8 cellular contexts compared by ENCODE assay signal in the genomic region with DNA sequence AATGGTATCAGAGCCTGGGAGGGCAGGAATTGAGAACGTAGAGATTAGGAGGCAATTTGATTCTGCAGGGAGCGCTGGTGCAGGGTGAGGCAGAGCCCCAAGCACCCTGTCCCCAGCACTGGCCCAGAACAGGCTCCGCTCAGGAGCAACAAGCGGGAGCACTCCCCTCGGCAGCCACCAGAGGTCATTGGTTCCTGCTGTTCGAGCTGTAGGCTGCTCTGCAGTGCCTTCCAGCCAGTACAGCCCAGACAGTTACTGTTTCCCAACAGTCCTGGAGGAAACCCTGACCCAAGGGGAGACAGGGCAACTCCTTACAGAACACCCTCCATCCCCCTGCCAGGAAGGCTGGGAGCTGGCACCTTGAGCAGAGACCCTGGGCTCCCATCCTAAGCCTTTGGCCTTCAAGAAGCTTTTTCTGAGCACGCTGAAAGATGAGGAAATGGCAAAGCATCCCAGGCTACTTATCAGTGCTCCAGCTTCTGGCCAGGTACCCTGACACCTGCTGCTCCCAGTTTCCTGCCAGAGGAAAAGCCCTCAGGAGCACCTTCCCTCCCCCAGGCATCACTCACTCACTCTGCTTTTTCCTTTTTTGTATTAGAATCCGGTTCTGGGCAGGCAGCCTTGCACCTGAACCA.
DNase-seq lines count a peak whose midpoint lies in the region; ATAC-seq and TF ChIP-seq lines count a peak whose summit lies in the region.

No MANE protein-coding gene starts in this region.

- H3K9me3 ChIP-seq in iPS-18a (ENCODE audit: control insufficient read depth, low read depth, low read length) = no peaks in the 10 kb centered on the region

- no peaks in the 10 kb centered on the region for H3K36me3 ChIP-seq in iPS-18a (ENCODE audit: control insufficient read depth, low read depth, low read length)

- H3K27ac ChIP-seq in iPS-18a (ENCODE audit: low read length) = no peak overlapping the region

- peak; percentile 90 for ATAC-seq in HG02642 (IDR thresholded peaks at IDR 0.05; ENCODE audit: poor library complexity, unreplicated experiment)

- peaks cover 62% of the 10 kb centered on the region for H3K4me1 ChIP-seq in iPS-18a (ENCODE audit: control insufficient read depth, low read depth, low read length)

- DNase-seq in GM12865 (ENCODE audit: low read depth) = peak; percentile 72
- peak; percentile 90 for DNase-seq in NCI-H1694 (lab: John Stamatoyannopoulos, UW)
- DNase-seq in T1000 (lab: John Stamatoyannopoulos, UW) = peak; percentile 27
- DNase-seq in astrocyte of the hippocampus (ENCODE audit: low read depth, low spot score) = peak; percentile 86
- peak; percentile 42 to 64 for DNase-seq in stimulated activated CD4-positive, alpha-beta T cell treated with anti-CD3 and anti-CD28 coated beads, Interleukin-12 subunit alpha, Interleukin-12 subunit beta, amount 100 ng/mL, for 24 hours (ENCODE audit: low read depth in 2 of 2)
- no peak for DNase-seq in mesenteric fat pad (ENCODE audit: low spot score)

- H3K4me3 ChIP-seq in GM12865 (ENCODE audit: low read depth, low read length) = no peak overlapping the region
- H3K4me3 ChIP-seq in iPS-18a (ENCODE audit: low read length) = peak overlapping the region; percentile 15

- no peaks in the 10 kb centered on the region for H3K27me3 ChIP-seq in iPS-18a (ENCODE audit: control insufficient read depth, insufficient read depth, low read length)

- peak; percentile 85 for TF ChIP-seq CTCF in GM12865 (IDR thresholded peaks at IDR 0.05; ENCODE audit: insufficient read depth, low read depth, low read length, missing control alignments)

- H3K9ac ChIP-seq in iPS-18a (ENCODE audit: low read length) = no peak overlapping the region
